Comparison of ENCODE assay signal across 10 cellular contexts in the genomic region with DNA sequence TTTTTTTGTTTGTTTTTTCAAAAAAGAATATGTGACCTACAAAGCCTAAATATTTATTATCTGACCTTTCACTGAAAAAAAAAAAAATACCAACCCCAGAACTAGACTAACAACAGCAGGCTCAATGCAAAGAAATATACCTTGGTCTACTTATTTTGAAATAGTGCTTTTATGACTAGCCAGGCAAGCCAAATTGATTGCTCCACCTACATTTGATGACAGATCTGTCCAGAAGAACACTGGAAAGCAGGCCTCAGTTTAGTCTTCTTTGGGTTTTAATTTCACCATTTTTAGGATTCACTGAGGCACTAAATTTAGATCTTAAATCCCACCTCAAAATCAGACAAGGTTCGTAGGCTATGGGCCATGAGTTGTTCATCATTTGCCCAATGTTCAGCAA.
A peak's percentile ranks its signal among the peaks of the same experiment; 100 is the strongest.
DNase-seq lines count a peak whose midpoint lies in the region; ATAC-seq and TF ChIP-seq lines count a peak whose summit lies in the region.
"Had no signal": no experiment of that assay in that cellular context is flagged by ENCODE, and none has a peak within 500 bp of the region (broad histone marks: within the 10 kb centered on the region; RNA-seq: fewer than 3 reads in every experiment).

No MANE protein-coding gene starts in this region.

- ATAC-seq in CD8-positive, alpha-beta T cell, result no peak
- no peak for ATAC-seq in WTC11
- ATAC-seq in psoas muscle, result no peak

- no peak for TF ChIP-seq POLR2A in esophagus squamous epithelium (IDR thresholded peaks at IDR 0.05)

- H3K27ac Mint-ChIP-seq in CD8-positive, alpha-beta T cell, result peak overlapping the region; percentile 30
- peak overlapping the region; percentile 64 for H3K27ac Mint-ChIP-seq in WTC11

- no peak overlapping the region for H3K27ac ChIP-seq in CD8-positive, alpha-beta T cell (ENCODE audit: low read depth, low read length)
- H3K27ac ChIP-seq in esophagus squamous epithelium (peak overlapping the region; percentile 74 to 90 (median 82)), psoas muscle (peak overlapping the region; percentile 90)
- H3K27ac ChIP-seq: BLaER1 had no signal

- WGBS in esophagus squamous epithelium, 2 donors, result 53 to 62% methylated on average over 1 of the region's 1 CpG
- WGBS in psoas muscle, 3 donors, result 41 to 66% (median 46%) methylated on average over 1 of the region's 1 CpG

- H3K4me1 ChIP-seq in CD8-positive, alpha-beta T cell (ENCODE audit: insufficient read depth, low read length), result peaks cover 3% of the 10 kb centered on the region
- H3K4me1 ChIP-seq in esophagus squamous epithelium, result peaks cover 12 to 48% (median 23%) of the 10 kb centered on the region in 3 donors
- H3K4me1 ChIP-seq in psoas muscle, result peaks cover 52% of the 10 kb centered on the region
- H3K4me1 ChIP-seq: BLaER1 had no signal

- no peak for DNase-seq in CD8-positive, alpha-beta T cell
- no peak for DNase-seq in WTC11 (ENCODE audit: low spot score)
- DNase-seq in esophagus squamous epithelium (lab: John Stamatoyannopoulos, UW), result no peak
- no peak for DNase-seq in psoas muscle
- DNase-seq in NCI-H446 (lab: John Stamatoyannopoulos, UW), result no peak
- no peak for DNase-seq in NCI-H82 (lab: John Stamatoyannopoulos, UW)
- DNase-seq in stimulated activated CD4-positive, alpha-beta T cell treated with anti-CD3 and anti-CD28 coated beads, Interleukin-2, amount 100 ng/mL, for 24 hours, result no peak
- DNase-seq in activated CD4-positive, alpha-beta T cell treated with anti-CD3 and anti-CD28 coated beads for 1 hour, result no peak
- DNase-seq: NK-92 treated with Interleukin-12 subunit alpha and Interleukin-12 subunit beta, amount 100 ng/mL, for 24 hours had no signal

- no peaks in the 10 kb centered on the region for H3K9me3 ChIP-seq in CD8-positive, alpha-beta T cell (ENCODE audit: low read length)
- H3K9me3 ChIP-seq in esophagus squamous epithelium (peaks cover 0 to 12% (median 0%) of the 10 kb centered on the region in 3 donors), psoas muscle (no peaks in the 10 kb centered on the region)

- peaks cover 25% of the 10 kb centered on the region for H3K9me3 Mint-ChIP-seq in CD8-positive, alpha-beta T cell
- peaks cover 31% of the 10 kb centered on the region for H3K9me3 Mint-ChIP-seq in WTC11

- H3K4me3 ChIP-seq in CD8-positive, alpha-beta T cell (ENCODE audit: low read depth, low read length), result no peak overlapping the region
- H3K4me3 ChIP-seq in esophagus squamous epithelium (no peak overlapping the region), psoas muscle (peak overlapping the region; percentile 12)
- H3K4me3 ChIP-seq: BLaER1 had no signal

- no peaks in the 10 kb centered on the region for H3K36me3 ChIP-seq in CD8-positive, alpha-beta T cell (ENCODE audit: insufficient read depth, low read length)
- peaks cover 0 to 16% (median 5%) of the 10 kb centered on the region in 3 donors for H3K36me3 ChIP-seq in esophagus squamous epithelium
- H3K36me3 ChIP-seq in psoas muscle (ENCODE audit: insufficient read depth in 1 of 2, low read depth in 1 of 2), result peaks cover 0 to 9% of the 10 kb centered on the region in 2 donors

- POLR2A ChIA-PET in CD8-positive, alpha-beta T cell (lab: Charles Lee), result interaction anchor here (0.7 kb wide), 1 partner anchor 35 kb away, joined by 6 read pairs; no protein-coding TSS in a partner anchor
- POLR2A ChIA-PET in WTC11 (lab: Charles Lee), result no interaction called here

- H3K27me3 Mint-ChIP-seq in CD8-positive, alpha-beta T cell (ENCODE audit: low read depth), result no peaks in the 10 kb centered on the region
- no peaks in the 10 kb centered on the region for H3K27me3 Mint-ChIP-seq in WTC11 (ENCODE audit: low read depth)

- intact Hi-C loops in CD8-positive, alpha-beta T cell (cut with DNase I, micrococcal nuclease), result no loop called here
- intact Hi-C loops in esophagus squamous epithelium (cut with DNase I), result no loop called here
- intact Hi-C loops in psoas muscle (cut with DNase I), result no loop called here

- H3K27me3 ChIP-seq in CD8-positive, alpha-beta T cell (ENCODE audit: insufficient read depth, low read length), result no peaks in the 10 kb centered on the region
- H3K27me3 ChIP-seq in esophagus squamous epithelium (no peaks in the 10 kb centered on the region), psoas muscle (ENCODE audit: insufficient read depth in 3 of 3, low read length in 2 of 3) (no peaks in the 10 kb centered on the region)
- H3K27me3 ChIP-seq: BLaER1 had no signal

- CTCF ChIA-PET in CD8-positive, alpha-beta T cell (lab: Charles Lee), result no interaction called here
- CTCF ChIA-PET in WTC11 (lab: Charles Lee), result interaction anchor here (5.1 kb wide), 1 partner anchor 255 kb away, joined by 21 read pairs; no protein-coding TSS in a partner anchor

- no peak overlapping the region for H3K4me3 Mint-ChIP-seq in CD8-positive, alpha-beta T cell
- no peak overlapping the region for H3K4me3 Mint-ChIP-seq in WTC11

- no peak for TF ChIP-seq CTCF in CD8-positive, alpha-beta T cell (IDR thresholded peaks at IDR 0.05)
- no peak for TF ChIP-seq CTCF in WTC11 (IDR thresholded peaks at IDR 0.05)
- no peak for TF ChIP-seq CTCF in esophagus squamous epithelium (IDR thresholded peaks at IDR 0.05)
- TF ChIP-seq CTCF in psoas muscle (IDR thresholded peaks at IDR 0.05), result no peak

- peaks cover 19% of the 10 kb centered on the region for H3K4me1 Mint-ChIP-seq in CD8-positive, alpha-beta T cell (ENCODE audit: low read depth)
- H3K4me1 Mint-ChIP-seq in WTC11, result peaks cover 43% of the 10 kb centered on the region

- peaks cover 39% of the 10 kb centered on the region for H3K36me3 Mint-ChIP-seq in CD8-positive, alpha-beta T cell
- peaks cover 57% of the 10 kb centered on the region for H3K36me3 Mint-ChIP-seq in WTC11

TF ChIP-seq in WTC11, 78 proteins besides CTCF, POLR2A, EP300 and RAD21 (continues in another document):
- TF ChIP-seq ZNF138 (CRISPR knock-in tag; conservative IDR thresholded peaks at IDR 0.05) (no peak), GRHL2 (CRISPR knock-in tag; IDR thresholded peaks at IDR 0.05; ENCODE audit: insufficient replicate concordance, severe bottlenecking) (no peak), JAZF1 (CRISPR knock-in tag; IDR thresholded peaks at IDR 0.05) (no peak), TEAD4 (CRISPR knock-in tag; IDR thresholded peaks at IDR 0.05) (no peak), ZBTB21 (CRISPR knock-in tag; IDR thresholded peaks at IDR 0.05; ENCODE audit: borderline replicate concordance) (no peak), ZNF232 (CRISPR knock-in tag; IDR thresholded peaks at IDR 0.05) (no peak), MYBL2 (CRISPR knock-in tag; IDR thresholded peaks at IDR 0.05) (no peak), ESRRA (CRISPR knock-in tag; IDR thresholded peaks at IDR 0.05; ENCODE audit: borderline replicate concordance) (no peak), ELF4 (CRISPR knock-in tag; IDR thresholded peaks at IDR 0.05; ENCODE audit: low read depth) (no peak), USF2 (CRISPR knock-in tag; IDR thresholded peaks at IDR 0.05) (no peak), IRF2 (CRISPR knock-in tag; IDR thresholded peaks at IDR 0.05; ENCODE audit: borderline replicate concordance, low read depth) (no peak), SMAD4 (CRISPR knock-in tag; IDR thresholded peaks at IDR 0.05) (no peak), NFE2L1 (CRISPR knock-in tag; IDR thresholded peaks at IDR 0.05) (no peak), USF1 (CRISPR knock-in tag; IDR thresholded peaks at IDR 0.05) (no peak)
- TF ChIP-seq, protein P1, sequence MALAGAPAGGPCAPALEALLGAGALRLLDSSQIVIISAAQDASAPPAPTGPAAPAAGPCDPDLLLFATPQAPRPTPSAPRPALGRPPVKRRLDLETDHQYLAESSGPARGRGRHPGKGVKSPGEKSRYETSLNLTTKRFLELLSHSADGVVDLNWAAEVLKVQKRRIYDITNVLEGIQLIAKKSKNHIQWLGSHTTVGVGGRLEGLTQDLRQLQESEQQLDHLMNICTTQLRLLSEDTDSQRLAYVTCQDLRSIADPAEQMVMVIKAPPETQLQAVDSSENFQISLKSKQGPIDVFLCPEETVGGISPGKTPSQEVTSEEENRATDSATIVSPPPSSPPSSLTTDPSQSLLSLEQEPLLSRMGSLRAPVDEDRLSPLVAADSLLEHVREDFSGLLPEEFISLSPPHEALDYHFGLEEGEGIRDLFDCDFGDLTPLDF (CRISPR knock-in tag; IDR thresholded peaks at IDR 0.05), result no peak
- TF ChIP-seq, protein P2, sequence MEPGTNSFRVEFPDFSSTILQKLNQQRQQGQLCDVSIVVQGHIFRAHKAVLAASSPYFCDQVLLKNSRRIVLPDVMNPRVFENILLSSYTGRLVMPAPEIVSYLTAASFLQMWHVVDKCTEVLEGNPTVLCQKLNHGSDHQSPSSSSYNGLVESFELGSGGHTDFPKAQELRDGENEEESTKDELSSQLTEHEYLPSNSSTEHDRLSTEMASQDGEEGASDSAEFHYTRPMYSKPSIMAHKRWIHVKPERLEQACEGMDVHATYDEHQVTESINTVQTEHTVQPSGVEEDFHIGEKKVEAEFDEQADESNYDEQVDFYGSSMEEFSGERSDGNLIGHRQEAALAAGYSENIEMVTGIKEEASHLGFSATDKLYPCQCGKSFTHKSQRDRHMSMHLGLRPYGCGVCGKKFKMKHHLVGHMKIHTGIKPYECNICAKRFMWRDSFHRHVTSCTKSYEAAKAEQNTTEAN (CRISPR knock-in tag; IDR thresholded peaks at IDR 0.05), result no peak
